In genomic region chr1:17167783-17168479, GRCh38 we compare ENCODE assay signal across 13 cellular contexts. TPM values are rescaled to one million over a fixed set of nuclear protein-coding genes. Genes with fewer than 3 reads are reported as not detected.
DNase-seq lines count a peak whose midpoint lies in the region; ATAC-seq and TF ChIP-seq lines count a peak whose summit lies in the region.
"Had no signal": no experiment of that assay in that cellular context is flagged by ENCODE, and none has a peak within 500 bp of the region (broad histone marks: within the 10 kb centered on the region; RNA-seq: fewer than 3 reads in every experiment).

No MANE protein-coding gene starts in this region.

- TF ChIP-seq CTCF in body of pancreas (IDR thresholded peaks at IDR 0.05) (no peak), progenitor cell of endocrine pancreas (IDR thresholded peaks at IDR 0.05; ENCODE audit: unreplicated experiment) (no peak), dorsolateral prefrontal cortex (IDR thresholded peaks at IDR 0.05 in 54 of 56, conservative IDR thresholded peaks at IDR 0.05 in 2 of 56; ENCODE audit: low read depth in 1 of 56, partially characterized antibody in 56 of 56) (no peak)

- H3K9me3 Mint-ChIP-seq in progenitor cell of endocrine pancreas (ENCODE audit: low read depth) = no peaks in the 10 kb centered on the region
- H3K9me3 Mint-ChIP-seq: H9, natural killer cell had no signal

- peaks cover 20% of the 10 kb centered on the region for H3K27me3 Mint-ChIP-seq in progenitor cell of endocrine pancreas

- no peaks in the 10 kb centered on the region for H3K4me1 Mint-ChIP-seq in progenitor cell of endocrine pancreas (ENCODE audit: low read depth)

- no peaks in the 10 kb centered on the region for H3K27me3 ChIP-seq in body of pancreas
- peaks cover 0 to 7% (median 0%) of the 10 kb centered on the region in 45 donors for H3K27me3 ChIP-seq in dorsolateral prefrontal cortex
- H3K27me3 ChIP-seq: colonic mucosa had no signal

- ATAC-seq in body of pancreas (peak; percentile 60), HG03342 (IDR thresholded peaks at IDR 0.05; ENCODE audit: unreplicated experiment) (no peak)
- ATAC-seq: natural killer cell had no signal

- H3K36me3 Mint-ChIP-seq in progenitor cell of endocrine pancreas (ENCODE audit: insufficient read depth) = no peaks in the 10 kb centered on the region
- H3K36me3 Mint-ChIP-seq: natural killer cell had no signal

- H3K27ac Mint-ChIP-seq in progenitor cell of endocrine pancreas = no peak overlapping the region
- H3K27ac Mint-ChIP-seq: H9, natural killer cell had no signal

- TF ChIP-seq POLR2A in body of pancreas (IDR thresholded peaks at IDR 0.05) = no peak

- intact Hi-C loops in body of pancreas (cut with DNase I) (no loop called here), dorsolateral prefrontal cortex (cut with DNase I) (no loop called here)

- H3K36me3 ChIP-seq in body of pancreas (replicated peaks in 1 of 2; ENCODE audit: insufficient read depth in 1 of 2, low read depth in 2 of 2) = no peaks in the 10 kb centered on the region
- no peaks in the 10 kb centered on the region for H3K36me3 ChIP-seq in mesodermal cell (ENCODE audit: control insufficient read depth, insufficient read depth, low read length)
- H3K36me3 ChIP-seq: colonic mucosa, suprapubic skin had no signal

- H3K27ac ChIP-seq in body of pancreas (peak overlapping the region in 2 of 4 donors; percentile 17 to 55), mesodermal cell (ENCODE audit: low read depth, low read length, severe bottlenecking) (peak overlapping the region; percentile 66), dorsolateral prefrontal cortex (no peak overlapping the region)
- H3K27ac ChIP-seq: colonic mucosa, suprapubic skin had no signal

- H3K4me1 ChIP-seq in body of pancreas (no peaks in the 10 kb centered on the region), mesodermal cell (ENCODE audit: control insufficient read depth, insufficient read depth, low read length, poor library complexity, severe bottlenecking) (peaks cover 33% of the 10 kb centered on the region)
- H3K4me1 ChIP-seq: colonic mucosa, suprapubic skin had no signal

- 44 to 53% methylated on average over 12 to 14 of the region's 14 CpGs for WGBS in body of pancreas, 2 donors
- WGBS in mesodermal cell (ENCODE audit: insufficient coverage in 2 of 2), 2 experiments = 84 to 89% methylated on average over 12 to 13 of the region's 14 CpGs

- H3K4me3 Mint-ChIP-seq in progenitor cell of endocrine pancreas (ENCODE audit: low read depth) = no peak overlapping the region
- H3K4me3 Mint-ChIP-seq: H9, natural killer cell had no signal

- H3K4me3 ChIP-seq in body of pancreas (no peak overlapping the region), mesodermal cell (ENCODE audit: extremely low read depth, insufficient read depth, low read length, poor library complexity, severe bottlenecking) (no peak overlapping the region), dorsolateral prefrontal cortex (no peak overlapping the region)
- H3K4me3 ChIP-seq: colonic mucosa, suprapubic skin had no signal

- DNase-seq in DMS79 treated with DMSO at 0.1 percent for 48 hours (lab: John Stamatoyannopoulos, UW) (peak; percentile 20), NCI-H2227 (lab: John Stamatoyannopoulos, UW; ENCODE audit: unreplicated experiment) (peak; percentile 56), body of pancreas (peak in 2 of 4 donors; percentile 8 to 31), progenitor cell of endocrine pancreas (ENCODE audit: low spot score, unreplicated experiment) (no peak), dorsolateral prefrontal cortex (no peak)
- no peak for DNase-seq in stimulated activated CD4-positive, alpha-beta T cell treated with anti-CD3 and anti-CD28 coated beads, Interleukin-2, amount 100 ng/mL, for 24 hours
- DNase-seq: colonic mucosa; natural killer cell; stimulated activated CD4-positive, alpha-beta T cell treated with anti-CD3 and anti-CD28 coated beads, Interleukin-4, amount 100 ng/mL, for 1 hour had no signal

- H3K9me3 ChIP-seq in body of pancreas (no peaks in the 10 kb centered on the region), mesodermal cell (ENCODE audit: control insufficient read depth, low read length) (no peaks in the 10 kb centered on the region)
- H3K9me3 ChIP-seq: colonic mucosa, suprapubic skin had no signal

RNA-seq across cellular contexts. Expression of gene PADI1, which starts 37.0 kb away (rescaled TPM):
- not detected for total RNA-seq in body of pancreas
- polyA plus RNA-seq in mesodermal cell (2013, experiment 1 of 2) = 0.33 TPM
- polyA plus RNA-seq in mesodermal cell (2013, experiment 2 of 2) = 0.25 TPM
- not detected in 2 replicates for total RNA-seq in progenitor cell of endocrine pancreas
- total RNA-seq in dorsolateral prefrontal cortex = 1 to 10 TPM in 1 of 120 experiments, under 1 TPM in 21, not detected in 98; 0.12 to 1.2 (median 0.26) TPM
- total RNA-seq: natural killer cell had no signal

RNA-seq across cellular contexts. Expression of gene PADI2, which starts 48.7 kb away (rescaled TPM):
- total RNA-seq in body of pancreas (1 to 10 TPM; 2.3 to 3.0 TPM), progenitor cell of endocrine pancreas (0.50 and 0.87 TPM in 2 replicates), dorsolateral prefrontal cortex (100 to 1,000 TPM in 75 of 120 experiments, 10 to 100 TPM in 45; 50.7 to 418 (median 112) TPM)
- 0.29 TPM for polyA plus RNA-seq in mesodermal cell (2013, experiment 1 of 2)
- 0.46 TPM for polyA plus RNA-seq in mesodermal cell (2013, experiment 2 of 2)

Comparison
In these comparisons a context has a peak if more than half of its experiments do, and no peak if none do; other contexts are left out.
1. DNase-seq: peak in DMS79 treated with DMSO at 0.1 percent for 48 hours (single experiment) and NCI-H2227 (single experiment); none in stimulated activated CD4-positive, alpha-beta T cell treated with anti-CD3 and anti-CD28 coated beads, Interleukin-2, amount 100 ng/mL, for 24 hours (0 of 2), progenitor cell of endocrine pancreas (single experiment) and dorsolateral prefrontal cortex (0 of 10).
2. RNA of gene PADI2, which starts 48.7 kb away (total RNA-seq): 50.7 to 418 TPM in dorsolateral prefrontal cortex; 2.3 to 3.0 TPM in body of pancreas and 0.50 to 0.87 TPM in progenitor cell of endocrine pancreas; every median in the first group is over 10 times any median in the second.